21 cellular contexts compared by ENCODE assay signal in the genomic region with DNA sequence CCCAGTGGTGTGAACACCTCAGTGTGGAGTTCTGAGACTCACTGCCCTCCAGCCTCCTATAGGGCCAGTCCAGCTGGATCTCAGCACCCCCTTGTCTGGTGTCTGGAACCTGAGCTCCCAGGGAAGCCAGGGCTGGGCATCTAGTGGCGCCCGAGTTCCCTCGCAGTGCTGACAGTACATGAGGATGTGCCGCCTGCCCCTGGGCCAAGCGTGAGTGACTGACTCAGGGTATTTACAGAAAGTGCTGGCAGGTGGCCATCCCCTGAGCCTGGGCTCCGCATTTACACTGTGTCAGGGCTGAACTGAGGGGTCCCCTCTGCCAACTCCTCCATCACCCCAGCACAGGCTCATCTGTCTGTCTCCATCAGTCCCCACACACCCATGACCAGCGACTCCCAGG.
"Had no signal": no experiment of that assay in that cellular context is flagged by ENCODE, and none has a peak within 500 bp of the region (broad histone marks: within the 10 kb centered on the region; RNA-seq: fewer than 3 reads in every experiment).

No MANE protein-coding gene starts in this region.

- H3K27ac Mint-ChIP-seq: activated CD4-positive, alpha-beta memory T cell treated with anti-CD3 and anti-CD28 coated beads, Interleukin-2, amount 10 ng/mL, durations not matched to agents 7 days and 5 days; activated CD8-positive, alpha-beta memory T cell treated with anti-CD3 and anti-CD28 coated beads, Interleukin-2, amount 10 ng/mL, durations not matched to agents 7 days and 5 days; activated naive CD4-positive, alpha-beta T cell treated with anti-CD3 and anti-CD28 coated beads, Interleukin-2, amount 10 ng/mL, durations not matched to agents 7 days and 5 days; dendritic cell treated with granulocyte-macrophage colony-stimulating factor and Interleukin-4, amounts not matched to agents 40 ng/mL and 50 ng/mL, for 4 days; memory B cell; nephron progenitor cell; stimulated activated memory B cell treated with anti-CD40 and anti-IgM and Interleukin-4, amounts not matched to agents 10 μg/mL and 1 μg/mL and 100 μg/mL, for 72 hours had no signal

- H3K4me1 ChIP-seq: sigmoid colon, stomach, transverse colon had no signal

- H3K4me2 ChIP-seq: smooth muscle cell had no signal

- H3K27me3 ChIP-seq: brain microvascular endothelial cell, transverse colon had no signal

- DNase-seq: activated CD4-positive, alpha-beta memory T cell treated with anti-CD3 and anti-CD28 coated beads, Interleukin-2, amount 10 ng/mL, durations not matched to agents 7 days and 5 days; activated CD4-positive, alpha-beta T cell treated with anti-CD3 and anti-CD28 coated beads for 48 hours; activated CD8-positive, alpha-beta memory T cell treated with anti-CD3 and anti-CD28 coated beads, Interleukin-2, amount 10 ng/mL, durations not matched to agents 7 days and 5 days; activated effector memory CD4-positive, alpha-beta T cell treated with anti-CD3 and anti-CD28 coated beads, Interleukin-2, amount 50 U/mL, for 16 hours; activated naive CD4-positive, alpha-beta T cell treated with anti-CD3 and anti-CD28 coated beads, Interleukin-2, amount 10 ng/mL, durations not matched to agents 7 days and 5 days; activated T-cell treated with anti-CD3 and anti-CD28 coated beads for 4 hours; aorta; brain microvascular endothelial cell; caudate nucleus; effector memory CD4-positive, alpha-beta T cell; hippocampal formation; nephron progenitor cell; nucleus accumbens; sigmoid colon; stimulated activated CD4-positive, alpha-beta T cell treated with anti-CD3 and anti-CD28 coated beads, Interleukin-15, amount 100 ng/mL, for 24 hours; stomach; transverse colon had no signal

- H3K36me3 Mint-ChIP-seq: activated CD8-positive, alpha-beta memory T cell treated with anti-CD3 and anti-CD28 coated beads, Interleukin-2, amount 10 ng/mL, durations not matched to agents 7 days and 5 days; activated naive CD4-positive, alpha-beta T cell treated with anti-CD3 and anti-CD28 coated beads, Interleukin-2, amount 10 ng/mL, durations not matched to agents 7 days and 5 days had no signal

- H3K27me3 Mint-ChIP-seq: activated CD4-positive, alpha-beta memory T cell treated with anti-CD3 and anti-CD28 coated beads, Interleukin-2, amount 10 ng/mL, durations not matched to agents 7 days and 5 days; activated CD8-positive, alpha-beta memory T cell treated with anti-CD3 and anti-CD28 coated beads, Interleukin-2, amount 10 ng/mL, durations not matched to agents 7 days and 5 days; activated naive CD4-positive, alpha-beta T cell treated with anti-CD3 and anti-CD28 coated beads, Interleukin-2, amount 10 ng/mL, durations not matched to agents 7 days and 5 days; dendritic cell treated with granulocyte-macrophage colony-stimulating factor and Interleukin-4, amounts not matched to agents 40 ng/mL and 50 ng/mL, for 4 days; memory B cell; stimulated activated memory B cell treated with anti-CD40 and anti-IgM and Interleukin-4, amounts not matched to agents 10 μg/mL and 1 μg/mL and 100 μg/mL, for 72 hours had no signal

- H3K4me1 Mint-ChIP-seq: activated CD4-positive, alpha-beta memory T cell treated with anti-CD3 and anti-CD28 coated beads, Interleukin-2, amount 10 ng/mL, durations not matched to agents 7 days and 5 days; activated CD8-positive, alpha-beta memory T cell treated with anti-CD3 and anti-CD28 coated beads, Interleukin-2, amount 10 ng/mL, durations not matched to agents 7 days and 5 days; activated naive CD4-positive, alpha-beta T cell treated with anti-CD3 and anti-CD28 coated beads, Interleukin-2, amount 10 ng/mL, durations not matched to agents 7 days and 5 days had no signal

- H3K36me3 ChIP-seq: brain microvascular endothelial cell, sigmoid colon, stomach, transverse colon had no signal

- H3K9me3 Mint-ChIP-seq: activated CD4-positive, alpha-beta memory T cell treated with anti-CD3 and anti-CD28 coated beads, Interleukin-2, amount 10 ng/mL, durations not matched to agents 7 days and 5 days; activated naive CD4-positive, alpha-beta T cell treated with anti-CD3 and anti-CD28 coated beads, Interleukin-2, amount 10 ng/mL, durations not matched to agents 7 days and 5 days; dendritic cell treated with granulocyte-macrophage colony-stimulating factor and Interleukin-4, amounts not matched to agents 40 ng/mL and 50 ng/mL, for 4 days; memory B cell; nephron progenitor cell had no signal

- H3K27ac ChIP-seq: brain microvascular endothelial cell, sigmoid colon, stomach, transverse colon had no signal

- H3K4me3 Mint-ChIP-seq: activated CD4-positive, alpha-beta memory T cell treated with anti-CD3 and anti-CD28 coated beads, Interleukin-2, amount 10 ng/mL, durations not matched to agents 7 days and 5 days; activated CD8-positive, alpha-beta memory T cell treated with anti-CD3 and anti-CD28 coated beads, Interleukin-2, amount 10 ng/mL, durations not matched to agents 7 days and 5 days; activated naive CD4-positive, alpha-beta T cell treated with anti-CD3 and anti-CD28 coated beads, Interleukin-2, amount 10 ng/mL, durations not matched to agents 7 days and 5 days; dendritic cell treated with granulocyte-macrophage colony-stimulating factor and Interleukin-4, amounts not matched to agents 40 ng/mL and 50 ng/mL, for 4 days; memory B cell; nephron progenitor cell; stimulated activated memory B cell treated with anti-CD40 and anti-IgM and Interleukin-4, amounts not matched to agents 10 μg/mL and 1 μg/mL and 100 μg/mL, for 72 hours had no signal

- H3K9me3 ChIP-seq: sigmoid colon, stomach, transverse colon had no signal

- H3K4me3 ChIP-seq: sigmoid colon, smooth muscle cell, stomach, transverse colon had no signal
